Comparison of ENCODE assay signal across 8 cellular contexts in genomic region chr12:69900720-69901131, GRCh38.
DNase-seq lines count a peak whose midpoint lies in the region; ATAC-seq and TF ChIP-seq lines count a peak whose summit lies in the region.

No MANE protein-coding gene starts in this region.

- no peaks in the 10 kb centered on the region for H3K36me3 ChIP-seq in osteoblast (ENCODE audit: insufficient read depth, low read length)
- H3K36me3 ChIP-seq in tibial nerve, result no peaks in the 10 kb centered on the region

- H3K4me2 ChIP-seq in osteoblast (ENCODE audit: insufficient read depth, low read length), result no peak overlapping the region

- H3K9me3 ChIP-seq in osteoblast (ENCODE audit: low read depth, low read length) (no peaks in the 10 kb centered on the region), tibial nerve (no peaks in the 10 kb centered on the region)

- no peak overlapping the region for H3K27ac ChIP-seq in osteoblast (ENCODE audit: low read depth, low read length)
- H3K27ac ChIP-seq in tibial nerve, result no peak overlapping the region

- no peak overlapping the region for H2AFZ ChIP-seq in osteoblast (ENCODE audit: low read length)

- no peak for TF ChIP-seq POLR2A in tibial nerve (IDR thresholded peaks at IDR 0.05)

- TF ChIP-seq EP300 in tibial nerve (IDR thresholded peaks at IDR 0.05), result peak in 1 of 2 donors; percentile 68

- H4K20me1 ChIP-seq in osteoblast (ENCODE audit: insufficient read depth, low read length), result no peaks in the 10 kb centered on the region

- H3K27me3 Mint-ChIP-seq in activated T-cell treated with anti-CD3 and anti-CD28 coated beads, Interleukin-2, amount 50 U/mL, for 24 hours, result peaks cover 5% of the 10 kb centered on the region

- peak; percentile 66 for TF ChIP-seq CTCF in fibroblast of pulmonary artery (IDR thresholded peaks at IDR 0.05; ENCODE audit: low read length, missing control alignments)
- TF ChIP-seq CTCF in osteoblast (IDR thresholded peaks at IDR 0.05; ENCODE audit: extremely low read depth, low read depth, low read length), result peak; percentile 86
- peak; percentile 65 to 86 (median 75) for TF ChIP-seq CTCF in tibial nerve (IDR thresholded peaks at IDR 0.05)

- WGBS in tibial nerve, 2 donors, result 0 to 3% methylated on average over 4 of the region's 4 CpGs

- H3K4me3 Mint-ChIP-seq in activated T-cell treated with anti-CD3 and anti-CD28 coated beads, Interleukin-2, amount 50 U/mL, for 24 hours, result no peak overlapping the region

- H3K36me3 Mint-ChIP-seq in activated T-cell treated with anti-CD3 and anti-CD28 coated beads, Interleukin-2, amount 50 U/mL, for 24 hours (ENCODE audit: low read depth), result no peaks in the 10 kb centered on the region

- H3K4me3 ChIP-seq in fibroblast of pulmonary artery (replicated peaks; ENCODE audit: low read depth, low read length), result no peak overlapping the region
- H3K4me3 ChIP-seq in osteoblast (ENCODE audit: insufficient read depth, low read length), result no peak overlapping the region
- no peak overlapping the region for H3K4me3 ChIP-seq in tibial nerve

- DNase-seq in DMS 273 (lab: John Stamatoyannopoulos, UW; ENCODE audit: unreplicated experiment) (peak; percentile 84), KG1 (lab: John Stamatoyannopoulos, UW) (peak; percentile 83), OCI-M1 (lab: John Stamatoyannopoulos, UW) (peak; percentile 79), fibroblast of pulmonary artery (ENCODE audit: low read depth) (peak; percentile 80), osteoblast (ENCODE audit: insufficient read length, low spot score, missing footprints) (no peak), tibial nerve (ENCODE audit: low spot score in 2 of 2) (peak; percentile 75 to 94)
- DNase-seq in activated T-cell treated with anti-CD3 and anti-CD28 coated beads, Interleukin-2, amount 50 U/mL, for 24 hours, result peak; percentile 61

- H3K4me1 Mint-ChIP-seq in activated T-cell treated with anti-CD3 and anti-CD28 coated beads, Interleukin-2, amount 50 U/mL, for 24 hours (ENCODE audit: low read depth), result no peaks in the 10 kb centered on the region

- H3K79me2 ChIP-seq in osteoblast (ENCODE audit: insufficient read depth, low read length), result no peaks in the 10 kb centered on the region

- ATAC-seq in GM21423 (IDR thresholded peaks at IDR 0.05; ENCODE audit: unreplicated experiment), result peak; percentile 71

- H3K4me1 ChIP-seq in osteoblast (ENCODE audit: insufficient read depth, low read length) (no peaks in the 10 kb centered on the region), tibial nerve (peaks cover 0 to 26% (median 0%) of the 10 kb centered on the region in 4 donors)

- no peaks in the 10 kb centered on the region for H3K9me3 Mint-ChIP-seq in activated T-cell treated with anti-CD3 and anti-CD28 coated beads, Interleukin-2, amount 50 U/mL, for 24 hours

- H3K27ac Mint-ChIP-seq in activated T-cell treated with anti-CD3 and anti-CD28 coated beads, Interleukin-2, amount 50 U/mL, for 24 hours, result no peak overlapping the region

- H3K27me3 ChIP-seq in osteoblast (ENCODE audit: insufficient read depth, low read length), result no peaks in the 10 kb centered on the region
- no peaks in the 10 kb centered on the region for H3K27me3 ChIP-seq in tibial nerve
